In the genomic region with DNA sequence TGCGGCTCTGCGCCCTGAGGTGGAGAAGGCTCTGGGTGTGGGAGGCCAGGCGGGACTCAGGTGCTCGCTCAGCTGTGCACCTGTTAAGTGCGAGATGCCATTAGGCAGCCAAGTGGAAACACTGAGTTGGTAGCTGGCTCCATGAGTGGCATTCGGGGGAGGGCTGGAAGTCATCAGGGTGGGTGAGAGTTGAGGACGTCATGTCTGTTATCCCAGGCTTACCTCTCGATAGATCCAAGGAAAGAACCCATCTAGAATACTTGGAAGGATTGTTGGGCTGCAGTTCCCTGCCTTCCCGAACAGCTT, we compare ENCODE assay signal across 16 cellular contexts.
"Had no signal": no experiment of that assay in that cellular context is flagged by ENCODE, and none has a peak within 500 bp of the region (broad histone marks: within the 10 kb centered on the region; RNA-seq: fewer than 3 reads in every experiment).

No MANE protein-coding gene starts in this region.

- DNase-seq: activated CD4-positive, alpha-beta T cell treated with anti-CD3 and anti-CD28 coated beads for 36 hours; activated CD8-positive, alpha-beta memory T cell treated with anti-CD3 and anti-CD28 coated beads, Interleukin-2, amount 50 U/mL, for 4 hours; activated CD8-positive, alpha-beta T cell treated with anti-CD3 and anti-CD28 coated beads for 36 hours; activated naive CD4-positive, alpha-beta T cell treated with Interleukin-2 at 50 U/mL for 16 hours; gastrocnemius medialis; midbrain; small intestine; substantia nigra; SW 1271; trophoblast cell had no signal

- H3K36me3 ChIP-seq: gastrocnemius medialis had no signal

- H3K27ac Mint-ChIP-seq: activated CD4-positive, alpha-beta T cell treated with anti-CD3 and anti-CD28 coated beads for 36 hours; activated CD8-positive, alpha-beta T cell treated with anti-CD3 and anti-CD28 coated beads for 36 hours; stimulated activated memory B cell treated with anti-CD40 and anti-IgM and Interleukin-4, amounts not matched to agents 10 μg/mL and 1 μg/mL and 100 μg/mL, for 72 hours had no signal

- FAIRE-seq: colon, endothelial cell of umbilical vein, keratinocyte, small intestine had no signal

- H3K4me3 ChIP-seq: gastrocnemius medialis, lung had no signal

- H3K4me1 Mint-ChIP-seq: activated CD4-positive, alpha-beta T cell treated with anti-CD3 and anti-CD28 coated beads for 36 hours; stimulated activated memory B cell treated with anti-CD40 and anti-IgM and Interleukin-4, amounts not matched to agents 10 μg/mL and 1 μg/mL and 100 μg/mL, for 72 hours had no signal

- H3K9me3 Mint-ChIP-seq: activated CD8-positive, alpha-beta T cell treated with anti-CD3 and anti-CD28 coated beads for 36 hours; stimulated activated memory B cell treated with anti-CD40 and anti-IgM and Interleukin-4, amounts not matched to agents 10 μg/mL and 1 μg/mL and 100 μg/mL, for 72 hours had no signal

- H3K9me3 ChIP-seq: gastrocnemius medialis had no signal

- H3K4me1 ChIP-seq: gastrocnemius medialis had no signal

- H3K27ac ChIP-seq: gastrocnemius medialis, VCaP had no signal

- H3K4me3 Mint-ChIP-seq: activated CD4-positive, alpha-beta T cell treated with anti-CD3 and anti-CD28 coated beads for 36 hours; activated CD8-positive, alpha-beta T cell treated with anti-CD3 and anti-CD28 coated beads for 36 hours; stimulated activated memory B cell treated with anti-CD40 and anti-IgM and Interleukin-4, amounts not matched to agents 10 μg/mL and 1 μg/mL and 100 μg/mL, for 72 hours had no signal

- ATAC-seq: activated CD4-positive, alpha-beta T cell treated with anti-CD3 and anti-CD28 coated beads for 36 hours; activated CD8-positive, alpha-beta T cell treated with anti-CD3 and anti-CD28 coated beads for 36 hours; gastrocnemius medialis; stimulated activated memory B cell treated with anti-CD40 and anti-IgM and Interleukin-4, amounts not matched to agents 10 μg/mL and 1 μg/mL and 100 μg/mL, for 72 hours had no signal
